Comparison of ENCODE assay signal across 9 cellular contexts in the genomic region with DNA sequence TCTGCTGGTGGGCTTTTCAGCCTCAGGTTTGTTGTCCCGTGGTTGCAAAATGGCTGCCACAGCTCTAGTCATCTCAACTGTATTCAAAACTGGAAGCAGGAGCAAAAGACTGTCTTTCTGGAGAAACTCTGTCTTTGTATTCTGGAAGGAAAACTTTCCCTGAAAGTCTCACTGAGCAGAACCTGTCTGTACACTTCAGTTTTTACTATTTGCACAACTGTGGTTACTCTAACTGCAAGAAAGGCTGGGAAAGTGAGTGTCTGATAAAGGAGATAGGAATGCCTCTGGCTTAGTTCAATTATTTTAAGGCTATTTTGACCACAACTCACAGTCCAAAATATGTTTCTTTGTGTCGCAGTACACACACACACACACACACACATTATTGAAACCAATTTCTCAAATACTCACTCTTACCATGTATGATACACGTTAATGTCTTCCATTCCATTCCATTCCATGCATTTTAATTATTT. TPM values are rescaled to one million over a fixed set of nuclear protein-coding genes. Genes with fewer than 3 reads are reported as not detected.
A peak's percentile ranks its signal among the peaks of the same experiment; 100 is the strongest.
DNase-seq lines count a peak whose midpoint lies in the region; ATAC-seq and TF ChIP-seq lines count a peak whose summit lies in the region.
"Had no signal": no experiment of that assay in that cellular context is flagged by ENCODE, and none has a peak within 500 bp of the region (broad histone marks: within the 10 kb centered on the region; RNA-seq: fewer than 3 reads in every experiment).

No MANE protein-coding gene starts in this region.

- 76 to 77% methylated on average over 3 of the region's 3 CpGs for WGBS in heart right ventricle, 2 donors
- WGBS in aorta, 2 donors = 62 to 71% methylated on average over 3 of the region's 3 CpGs

- H3K4me1 ChIP-seq in heart right ventricle (peaks cover 8 to 89% (median 62%) of the 10 kb centered on the region in 9 donors), colonic mucosa (peaks cover 23% of the 10 kb centered on the region), mucosa of rectum (ENCODE audit: control insufficient read depth in 2 of 2, insufficient read depth in 2 of 2, low read length in 2 of 2) (peaks cover 43 to 46% of the 10 kb centered on the region in 2 donors), aorta (ENCODE audit: control insufficient read depth in 1 of 2, insufficient read depth in 2 of 2, low read length in 2 of 2) (no peaks in the 10 kb centered on the region)

- TF ChIP-seq CTCF in heart right ventricle (IDR thresholded peaks at IDR 0.05) (no peak), colonic mucosa (IDR thresholded peaks at IDR 0.05) (no peak)

- intact Hi-C loops in heart right ventricle (cut with DNase I) = loop anchor here in 8 of 10 donors (5.0 to 10.0 kb wide), 3 partner anchors 41 to 51 kb away; no protein-coding TSS in a partner anchor
- intact Hi-C loops in cardiac septum (cut with DNase I) = loop anchor here (5.0 kb wide), 1 partner anchor 46 kb away; no protein-coding TSS in a partner anchor
- intact Hi-C loops in colonic mucosa (cut with DNase I) = no loop called here
- intact Hi-C loops in aorta (cut with DNase I) = loop anchor here in 1 of 2 donors (10.0 kb wide), 1 partner anchor 49 kb away; no protein-coding TSS in a partner anchor

- H3K27me3 ChIP-seq in heart right ventricle = no peaks in the 10 kb centered on the region
- H3K27me3 ChIP-seq in colonic mucosa = no peaks in the 10 kb centered on the region
- H3K27me3 ChIP-seq in mucosa of rectum (ENCODE audit: control insufficient read depth in 2 of 2, insufficient read depth in 2 of 2, low read length in 2 of 2) = no peaks in the 10 kb centered on the region
- no peaks in the 10 kb centered on the region for H3K27me3 ChIP-seq in aorta (ENCODE audit: control insufficient read depth in 1 of 2, insufficient read depth in 2 of 2, low read length in 1 of 2)

- no peak for ATAC-seq in heart right ventricle
- peak; percentile 55 for ATAC-seq in aorta (ENCODE audit: low FRiP score)
- no peak for ATAC-seq in HG03097 (IDR thresholded peaks at IDR 0.05; ENCODE audit: low FRiP score, unreplicated experiment)
- no peak for ATAC-seq in HG03354 (IDR thresholded peaks at IDR 0.05; ENCODE audit: poor library complexity, severe bottlenecking, unreplicated experiment)
- ATAC-seq: CD8-positive, alpha-beta T cell had no signal

- H3K9me3 ChIP-seq in heart right ventricle (no peaks in the 10 kb centered on the region), colonic mucosa (no peaks in the 10 kb centered on the region), mucosa of rectum (ENCODE audit: control insufficient read depth in 2 of 2, low read length in 2 of 2) (no peaks in the 10 kb centered on the region), aorta (ENCODE audit: control insufficient read depth, low read length) (no peaks in the 10 kb centered on the region)

- H3K27ac ChIP-seq in heart right ventricle = peak overlapping the region; percentile 67 to 95 (median 89)
- H3K27ac ChIP-seq in colonic mucosa = peak overlapping the region; percentile 54
- H3K27ac ChIP-seq in mucosa of rectum (ENCODE audit: low read depth in 2 of 2, low read length in 2 of 2) = peak overlapping the region; percentile 69 to 82
- H3K27ac ChIP-seq in aorta (ENCODE audit: low read depth in 1 of 2, low read length in 2 of 2) = peak overlapping the region; percentile 60 to 76

- H3K36me3 ChIP-seq in heart right ventricle (peaks cover 0 to 4% (median 0%) of the 10 kb centered on the region in 9 donors), colonic mucosa (no peaks in the 10 kb centered on the region), mucosa of rectum (ENCODE audit: control insufficient read depth in 2 of 2, insufficient read depth in 2 of 2, low read length in 2 of 2) (no peaks in the 10 kb centered on the region), aorta (ENCODE audit: control insufficient read depth in 1 of 2, insufficient read depth in 2 of 2, low read length in 1 of 2) (no peaks in the 10 kb centered on the region)

- H3K9ac ChIP-seq in colonic mucosa (ENCODE audit: low read depth in 2 of 2, low read length in 2 of 2) = peak overlapping the region in 1 of 2 donors; percentile 68
- peak overlapping the region in 1 of 2 donors; percentile 9 for H3K9ac ChIP-seq in mucosa of rectum (ENCODE audit: low read depth in 1 of 2, low read length in 2 of 2)

- DNase-seq in heart right ventricle (no peak), cardiac septum (ENCODE audit: low spot score) (no peak), colonic mucosa (no peak), aorta (no peak), SHP77 treated with DMSO at 0.1 percent for 48 hours (lab: John Stamatoyannopoulos, UW) (no peak)
- DNase-seq: CD8-positive, alpha-beta T cell had no signal

- no peak overlapping the region for H3K4me3 ChIP-seq in heart right ventricle
- no peak overlapping the region for H3K4me3 ChIP-seq in colonic mucosa
- H3K4me3 ChIP-seq in mucosa of rectum (ENCODE audit: low read length in 2 of 2) = no peak overlapping the region
- H3K4me3 ChIP-seq in aorta (ENCODE audit: low read length in 2 of 2) = no peak overlapping the region

RNA-seq across cellular contexts. Expression of a gene that starts 49.7 kb away (rescaled TPM):
- 10 to 100 TPM; 27.5 to 78.2 (median 40.5) TPM for total RNA-seq in heart right ventricle
- 10 to 100 TPM; 51.1 to 61.0 TPM for polyA plus RNA-seq in heart right ventricle
- 42.6 TPM for total RNA-seq in cardiac septum
- 10 to 100 TPM; 10.9 to 33.7 TPM for total RNA-seq in colonic mucosa
- 100 to 1,000 TPM; 170 to 189 TPM for total RNA-seq in aorta
- polyA plus RNA-seq in aorta = 100 to 1,000 TPM in 1 of 2 donors, 10 to 100 TPM in 1; 38.4 to 121 TPM

RNA-seq across cellular contexts. Expression of a gene that starts 54.5 kb away (rescaled TPM):
- total RNA-seq in heart right ventricle = 10 to 100 TPM in 3 of 10 donors, 1 to 10 TPM in 7; 6.5 to 13.2 (median 8.9) TPM
- 10 to 100 TPM in 1 of 2 donors, 1 to 10 TPM in 1; 2.8 to 11.8 TPM for polyA plus RNA-seq in heart right ventricle
- total RNA-seq in cardiac septum = 9.3 TPM
- total RNA-seq in colonic mucosa = 10 to 100 TPM; 11.7 to 13.4 TPM
- total RNA-seq in aorta = 10 to 100 TPM; 12.3 to 17.9 TPM
- 10 to 100 TPM in 1 of 2 donors, under 1 TPM in 1; 0.88 to 12.3 TPM for polyA plus RNA-seq in aorta
